Comparison of ENCODE assay signal across 9 cellular contexts in genomic region chr1:248510217-248510616, GRCh38. TPM values are rescaled to one million over a fixed set of nuclear protein-coding genes. Genes with fewer than 3 reads are reported as not detected.
"Had no signal": no experiment of that assay in that cellular context is flagged by ENCODE, and none has a peak within 500 bp of the region (broad histone marks: within the 10 kb centered on the region; RNA-seq: fewer than 3 reads in every experiment).

No MANE protein-coding gene starts in this region.

RNA-seq across cellular contexts. Expression of gene OR2G6, which starts 2.3 kb away (rescaled TPM):
- total RNA-seq: activated CD4-positive, alpha-beta memory T cell treated with anti-CD3 and anti-CD28 coated beads, Interleukin-2, amount 10 ng/mL, durations not matched to agents 7 days and 5 days; activated CD8-positive, alpha-beta memory T cell treated with anti-CD3 and anti-CD28 coated beads for 36 hours; activated naive CD4-positive, alpha-beta T cell treated with anti-CD3 and anti-CD28 coated beads for 36 hours; activated naive CD4-positive, alpha-beta T cell treated with anti-CD3 and anti-CD28 coated beads, Interleukin-2, amount 50 U/mL, for 72 hours; bronchial epithelial cell; RPMI7951; SJCRH30; T-helper 1 cell treated with Interleukin-12 subunit alpha and Interleukin-12 subunit beta and Interleukin-4 antibody, amounts not matched to agents 30 ng/mL and 1 ng/mL, for 36 hours; T-helper 2 cell treated with Interferon-gamma antibody and Interleukin-4, amounts not matched to agents 100 ng/mL and 5 ng/mL, for 36 hours had no signal

RNA-seq across cellular contexts. Expression of gene OR2T5, which starts 21.8 kb away (rescaled TPM):
- total RNA-seq: activated CD4-positive, alpha-beta memory T cell treated with anti-CD3 and anti-CD28 coated beads, Interleukin-2, amount 10 ng/mL, durations not matched to agents 7 days and 5 days; activated CD8-positive, alpha-beta memory T cell treated with anti-CD3 and anti-CD28 coated beads for 36 hours; activated naive CD4-positive, alpha-beta T cell treated with anti-CD3 and anti-CD28 coated beads for 36 hours; activated naive CD4-positive, alpha-beta T cell treated with anti-CD3 and anti-CD28 coated beads, Interleukin-2, amount 50 U/mL, for 72 hours; bronchial epithelial cell; RPMI7951; SJCRH30; T-helper 1 cell treated with Interleukin-12 subunit alpha and Interleukin-12 subunit beta and Interleukin-4 antibody, amounts not matched to agents 30 ng/mL and 1 ng/mL, for 36 hours; T-helper 2 cell treated with Interferon-gamma antibody and Interleukin-4, amounts not matched to agents 100 ng/mL and 5 ng/mL, for 36 hours had no signal

RNA-seq across cellular contexts. Expression of gene OR2T3, which starts 37.1 kb away (rescaled TPM):
- total RNA-seq: activated CD4-positive, alpha-beta memory T cell treated with anti-CD3 and anti-CD28 coated beads, Interleukin-2, amount 10 ng/mL, durations not matched to agents 7 days and 5 days; activated CD8-positive, alpha-beta memory T cell treated with anti-CD3 and anti-CD28 coated beads for 36 hours; activated naive CD4-positive, alpha-beta T cell treated with anti-CD3 and anti-CD28 coated beads for 36 hours; activated naive CD4-positive, alpha-beta T cell treated with anti-CD3 and anti-CD28 coated beads, Interleukin-2, amount 50 U/mL, for 72 hours; bronchial epithelial cell; RPMI7951; SJCRH30; T-helper 1 cell treated with Interleukin-12 subunit alpha and Interleukin-12 subunit beta and Interleukin-4 antibody, amounts not matched to agents 30 ng/mL and 1 ng/mL, for 36 hours; T-helper 2 cell treated with Interferon-gamma antibody and Interleukin-4, amounts not matched to agents 100 ng/mL and 5 ng/mL, for 36 hours had no signal

RNA-seq across cellular contexts. Expression of gene OR2T29, which starts 52.4 kb away (rescaled TPM):
- total RNA-seq: activated CD4-positive, alpha-beta memory T cell treated with anti-CD3 and anti-CD28 coated beads, Interleukin-2, amount 10 ng/mL, durations not matched to agents 7 days and 5 days; activated CD8-positive, alpha-beta memory T cell treated with anti-CD3 and anti-CD28 coated beads for 36 hours; activated naive CD4-positive, alpha-beta T cell treated with anti-CD3 and anti-CD28 coated beads for 36 hours; activated naive CD4-positive, alpha-beta T cell treated with anti-CD3 and anti-CD28 coated beads, Interleukin-2, amount 50 U/mL, for 72 hours; bronchial epithelial cell; RPMI7951; SJCRH30; T-helper 1 cell treated with Interleukin-12 subunit alpha and Interleukin-12 subunit beta and Interleukin-4 antibody, amounts not matched to agents 30 ng/mL and 1 ng/mL, for 36 hours; T-helper 2 cell treated with Interferon-gamma antibody and Interleukin-4, amounts not matched to agents 100 ng/mL and 5 ng/mL, for 36 hours had no signal
